11 cellular contexts compared by ENCODE assay signal in genomic region chr14:97218336-97218712, GRCh38.
DNase-seq lines count a peak whose midpoint lies in the region; ATAC-seq, FAIRE-seq and TF ChIP-seq lines count a peak whose summit lies in the region.
"Had no signal": no experiment of that assay in that cellular context is flagged by ENCODE, and none has a peak within 500 bp of the region (broad histone marks: within the 10 kb centered on the region; RNA-seq: fewer than 3 reads in every experiment).

No MANE protein-coding gene starts in this region.

- H3K4me2 ChIP-seq in HepG2 (ENCODE audit: low read depth, low read length): no peak overlapping the region

- H3K27me3 Mint-ChIP-seq in naive thymus-derived CD4-positive, alpha-beta T cell: peaks cover 0 to 63% (median 16%) of the 10 kb centered on the region in 5 donors

- TF ChIP-seq POLR2A in right lobe of liver (IDR thresholded peaks at IDR 0.05) (no peak), HepG2 (IDR thresholded peaks at IDR 0.05; ENCODE audit: insufficient read depth in 1 of 2, low read depth in 2 of 2, low read length in 2 of 2) (no peak)

- H3K9ac ChIP-seq in HepG2 (ENCODE audit: insufficient read depth, low read depth, low read length): no peak overlapping the region
- no peak overlapping the region for H3K9ac ChIP-seq in colonic mucosa (ENCODE audit: low read depth in 2 of 2, low read length in 2 of 2)

- H3K4me1 Mint-ChIP-seq in naive thymus-derived CD4-positive, alpha-beta T cell: peaks cover 8 to 39% (median 29%) of the 10 kb centered on the region in 7 donors

- H3K36me3 ChIP-seq in right lobe of liver (no peaks in the 10 kb centered on the region), HepG2 (replicated peaks in 1 of 2; ENCODE audit: control insufficient read depth in 1 of 2, insufficient read depth in 2 of 2, low read length in 2 of 2) (no peaks in the 10 kb centered on the region), colonic mucosa (no peaks in the 10 kb centered on the region)
- H3K36me3 ChIP-seq in naive thymus-derived CD4-positive, alpha-beta T cell (ENCODE audit: control insufficient read depth in 2 of 3, insufficient read depth in 3 of 3, low read length in 3 of 3): no peaks in the 10 kb centered on the region

- ATAC-seq in right lobe of liver (no peak), HepG2 (no peak), HG02970 (IDR thresholded peaks at IDR 0.05; ENCODE audit: low FRiP score, unreplicated experiment) (no peak), HG02938 (IDR thresholded peaks at IDR 0.05; ENCODE audit: unreplicated experiment) (no peak), GM21737 (IDR thresholded peaks at IDR 0.05; ENCODE audit: unreplicated experiment) (no peak)
- no peak for ATAC-seq in naive thymus-derived CD4-positive, alpha-beta T cell

- in situ Hi-C loops in HepG2 (cut with HindIII; ENCODE audit: extremely low pct_ligation_motif_present, low pct_unique_long_range_greater_than_20kb): no loop called here

- H3K9me3 ChIP-seq in right lobe of liver (no peaks in the 10 kb centered on the region), HepG2 (ENCODE audit: low read length) (no peaks in the 10 kb centered on the region), colonic mucosa (no peaks in the 10 kb centered on the region)
- H3K9me3 ChIP-seq in naive thymus-derived CD4-positive, alpha-beta T cell (ENCODE audit: control insufficient read depth in 2 of 3, low read length in 3 of 3): no peaks in the 10 kb centered on the region

- no peaks in the 10 kb centered on the region for H4K20me1 ChIP-seq in HepG2 (ENCODE audit: insufficient read depth, low read length)

- TF ChIP-seq CTCF in right lobe of liver (IDR thresholded peaks at IDR 0.05): no peak
- TF ChIP-seq CTCF in HepG2 (CRISPR knock-in tag; IDR thresholded peaks at IDR 0.05): no peak
- TF ChIP-seq CTCF in colonic mucosa (IDR thresholded peaks at IDR 0.05): no peak

- H3K27me3 ChIP-seq in right lobe of liver: peaks cover 0 to 16% of the 10 kb centered on the region in 2 donors
- H3K27me3 ChIP-seq in HepG2 (ENCODE audit: control insufficient read depth in 1 of 2, insufficient read depth in 2 of 2, low read length in 2 of 2): peaks cover 0 to 22% of the 10 kb centered on the region in 2 experiments; a peak in 2 of 5 replicates
- H3K27me3 ChIP-seq in colonic mucosa: peaks cover 19% of the 10 kb centered on the region
- H3K27me3 ChIP-seq in naive thymus-derived CD4-positive, alpha-beta T cell (ENCODE audit: control insufficient read depth in 2 of 2, insufficient read depth in 2 of 2, low read length in 2 of 2): no peaks in the 10 kb centered on the region

- H3K27ac Mint-ChIP-seq in naive thymus-derived CD4-positive, alpha-beta T cell: peak overlapping the region in 4 of 9 donors; percentile 28 to 66 (median 51)

- DNase-seq in right lobe of liver (no peak), HepG2 (ENCODE audit: low spot score) (no peak), colonic mucosa (no peak), HUDEP-2 (lab: John Stamatoyannopoulos, UW; ENCODE audit: unreplicated experiment in 76 of 76) (no peak)
- peak in 2 of 9 donors; percentile 5 to 8 for DNase-seq in naive thymus-derived CD4-positive, alpha-beta T cell
- DNase-seq: COR-L47 had no signal

- peaks cover 0 to 2% (median 0%) of the 10 kb centered on the region in 11 donors for H3K9me3 Mint-ChIP-seq in naive thymus-derived CD4-positive, alpha-beta T cell

- 6% methylated on average over 12 of the region's 13 CpGs for WGBS in right lobe of liver (ENCODE audit: insufficient coverage, low coverage, low lambda C conversion rate, missing lambda C conversion rate)
- 35% methylated on average over 13 of the region's 13 CpGs for WGBS in HepG2 (ENCODE audit: low lambda C conversion rate)

- no TSS peak for BruUV-seq in HepG2 (replicated peaks; lab: Mats Ljungman, UMichigan)

- TF ChIP-seq EP300 in HepG2 (IDR thresholded peaks at IDR 0.05; ENCODE audit: low read depth in 2 of 2, low read length in 2 of 2) (no peak), HepG2 (CRISPR knock-in tag; IDR thresholded peaks at IDR 0.05; ENCODE audit: borderline replicate concordance) (no peak)

- intact Hi-C loops in right lobe of liver (cut with DNase I): no loop called here
- intact Hi-C loops in HepG2 (cut with micrococcal nuclease; ENCODE audit: unreplicated experiment): no loop called here
- intact Hi-C loops in colonic mucosa (cut with DNase I): no loop called here
- intact Hi-C loops in naive thymus-derived CD4-positive, alpha-beta T cell (cut with micrococcal nuclease): loop anchor here in 1 of 2 donors (5.0 kb wide), 1 partner anchor 194 kb away; no protein-coding TSS in a partner anchor

- CTCF ChIA-PET in HepG2 (lab: Yijun Ruan, JAX; ENCODE audit: low intra/inter-chr PET ratio, low total read pairs): no interaction called here
- CTCF ChIA-PET in naive thymus-derived CD4-positive, alpha-beta T cell (lab: Charles Lee): interaction anchor here (1.3 kb wide), 1 partner anchor 8 kb away, joined by 3 read pairs; no protein-coding TSS in a partner anchor

- no peaks in the 10 kb centered on the region for H3K79me2 ChIP-seq in HepG2 (ENCODE audit: insufficient read depth, low read length)

- no peak overlapping the region for H2AFZ ChIP-seq in HepG2 (ENCODE audit: low read length)

- H3K4me3 Mint-ChIP-seq in naive thymus-derived CD4-positive, alpha-beta T cell: peak overlapping the region; percentile 77 to 93 (median 86)

- H3K4me1 ChIP-seq in right lobe of liver (peaks cover 0 to 10% (median 2%) of the 10 kb centered on the region in 4 donors), HepG2 (ENCODE audit: insufficient read depth, low read length) (no peaks in the 10 kb centered on the region), colonic mucosa (no peaks in the 10 kb centered on the region)
- H3K4me1 ChIP-seq in naive thymus-derived CD4-positive, alpha-beta T cell (ENCODE audit: control insufficient read depth in 2 of 2, insufficient read depth in 2 of 2, low read length in 2 of 2): peaks cover 0 to 7% of the 10 kb centered on the region in 2 donors

- H3K36me3 Mint-ChIP-seq in naive thymus-derived CD4-positive, alpha-beta T cell: peaks cover 0 to 1% (median 0%) of the 10 kb centered on the region in 5 donors

- POLR2A ChIA-PET in HepG2 (lab: Yijun Ruan, JAX): interaction anchor here (0.6 kb wide), 1 partner anchor 38 kb away, joined by 3 read pairs; no protein-coding TSS in a partner anchor
- POLR2A ChIA-PET in naive thymus-derived CD4-positive, alpha-beta T cell (lab: Charles Lee): interaction anchor here (0.6 kb wide), 1 partner anchor 224 kb away, joined by 3 read pairs; no protein-coding TSS in a partner anchor

- H3K27ac ChIP-seq in right lobe of liver: no peak overlapping the region
- no peak overlapping the region for H3K27ac ChIP-seq in HepG2 (ENCODE audit: extremely low read length, insufficient read depth, low read length)
- no peak overlapping the region for H3K27ac ChIP-seq in colonic mucosa
- H3K27ac ChIP-seq in naive thymus-derived CD4-positive, alpha-beta T cell (ENCODE audit: low read depth, low read length): no peak overlapping the region
- H3K27ac ChIP-seq: epithelial cell of prostate, HL-60 had no signal

- no peak for TF ChIP-seq RAD21 in HepG2 (CRISPR knock-in tag; IDR thresholded peaks at IDR 0.05)

- no peak for FAIRE-seq in HepG2 (lab: Jason Lieb, UNC)

- H3K4me3 ChIP-seq in right lobe of liver (peak overlapping the region; percentile 21 to 34 (median 21)), HepG2 (replicated peaks in 1 of 3; ENCODE audit: insufficient read depth in 1 of 3, low read depth in 2 of 3, low read length in 3 of 3) (no peak overlapping the region), colonic mucosa (peak overlapping the region; percentile 14)
- peak overlapping the region; percentile 76 for H3K4me3 ChIP-seq in naive thymus-derived CD4-positive, alpha-beta T cell (ENCODE audit: low read length)

TF ChIP-seq in HepG2, 621 proteins besides CTCF, POLR2A, EP300 and RAD21:
- TF ChIP-seq HMG20B (CRISPR knock-in tag; conservative IDR thresholded peaks at IDR 0.05) (no peak), ZNF670 (CRISPR knock-in tag; IDR thresholded peaks at IDR 0.05; ENCODE audit: borderline replicate concordance) (no peak), ZKSCAN1 (IDR thresholded peaks at IDR 0.05; ENCODE audit: low read length) (no peak), ZNF782 (CRISPR knock-in tag; IDR thresholded peaks at IDR 0.05; ENCODE audit: borderline replicate concordance) (no peak), TCF7L2 (IDR thresholded peaks at IDR 0.05; ENCODE audit: low read depth, low read length) (no peak), ADNP (CRISPR knock-in tag; IDR thresholded peaks at IDR 0.05) (no peak), CREBL2 (CRISPR knock-in tag; IDR thresholded peaks at IDR 0.05; ENCODE audit: borderline replicate concordance) (no peak)

Comparison
In these comparisons a context has a peak if more than half of its experiments do, and no peak if none do; other contexts are left out.
1. H3K4me3 ChIP-seq: peak in right lobe of liver (3 of 3), colonic mucosa (single experiment) and naive thymus-derived CD4-positive, alpha-beta T cell (single experiment); none in HepG2 (0 of 3).